ENCODE assay signal across 16 cellular contexts in genomic region chr12:23540572-23540971, GRCh38.
DNase-seq lines count a peak whose midpoint lies in the region; ATAC-seq, FAIRE-seq and TF ChIP-seq lines count a peak whose summit lies in the region.
"Had no signal": no experiment of that assay in that cellular context is flagged by ENCODE, and none has a peak within 500 bp of the region (broad histone marks: within the 10 kb centered on the region; RNA-seq: fewer than 3 reads in every experiment).

No MANE protein-coding gene starts in this region.

- H3K9me3 ChIP-seq in SK-N-MC (ENCODE audit: low read depth, low read length): no peaks in the 10 kb centered on the region
- H3K9me3 ChIP-seq in lower lobe of right lung: no peaks in the 10 kb centered on the region
- H3K9me3 ChIP-seq: BE2C had no signal

- no peak overlapping the region for H3K27ac Mint-ChIP-seq in GM23338
- H3K27ac Mint-ChIP-seq: CD4-positive, alpha-beta memory T cell; HFFc6 had no signal

- H3K4me3 ChIP-seq in GM23338: no peak overlapping the region
- H3K4me3 ChIP-seq in SK-N-MC: no peak overlapping the region; the same call in 1 of the 2 replicates
- no peak overlapping the region for H3K4me3 ChIP-seq in lower lobe of right lung

- H2AFZ ChIP-seq in GM23338: no peak overlapping the region

- H3K27me3 ChIP-seq in GM23338 (ENCODE audit: insufficient read depth) (no peaks in the 10 kb centered on the region), lower lobe of right lung (ENCODE audit: low read depth) (no peaks in the 10 kb centered on the region)
- H3K27me3 ChIP-seq: BE2C had no signal

- DNase-seq in GM23338 (ENCODE audit: low spot score) (peak; percentile 9), SK-N-MC (ENCODE audit: low read depth, low spot score) (peak; percentile 1), left kidney (ENCODE audit: low read depth, low spot score) (peak; percentile 38), lower lobe of right lung (no peak), NCI-H82 treated with DMSO at 0.1 percent for 48 hours (lab: John Stamatoyannopoulos, UW; ENCODE audit: unreplicated experiment) (no peak), midbrain (lab: John Stamatoyannopoulos, UW) (no peak)
- DNase-seq in stimulated activated naive CD4-positive, alpha-beta T cell (lab: John Stamatoyannopoulos, UW): no peak
- DNase-seq: BE2C; CD4-positive, alpha-beta memory T cell; DMS79; HCEC 1CT; HFFc6 had no signal

- H3K9me3 Mint-ChIP-seq in GM23338: no peaks in the 10 kb centered on the region

- no peak overlapping the region for H3K9ac ChIP-seq in SK-N-MC (ENCODE audit: insufficient read length)

- ATAC-seq in GM23338 (no peak), lower lobe of right lung (no peak)

- peak; percentile 98 for FAIRE-seq in endometrium (lab: Jason Lieb, UNC)
- FAIRE-seq: GM12891, H1 had no signal

- TF ChIP-seq CTCF in GM23338 (conservative IDR thresholded peaks at IDR 0.05; ENCODE audit: low read depth in 2 of 2) (no peak), lower lobe of right lung (IDR thresholded peaks at IDR 0.05) (no peak)

- no peaks in the 10 kb centered on the region for H3K36me3 Mint-ChIP-seq in GM23338 (ENCODE audit: low read depth)
- H3K36me3 Mint-ChIP-seq: CD4-positive, alpha-beta memory T cell had no signal

- H4K20me1 ChIP-seq in GM23338 (replicated peaks; ENCODE audit: insufficient read depth): no peaks in the 10 kb centered on the region

- intact Hi-C loops in lower lobe of right lung (cut with DNase I): no loop called here

- H3K4me1 Mint-ChIP-seq in GM23338: peaks cover 6% of the 10 kb centered on the region; the same call in 1 of the 3 replicates
- H3K4me1 Mint-ChIP-seq: CD4-positive, alpha-beta memory T cell had no signal

- no peaks in the 10 kb centered on the region for H3K79me2 ChIP-seq in GM23338 (replicated peaks; ENCODE audit: insufficient read depth)

- no peak overlapping the region for H3K4me2 ChIP-seq in GM23338

- H3K4me3 Mint-ChIP-seq in GM23338: no peak overlapping the region
- H3K4me3 Mint-ChIP-seq: CD4-positive, alpha-beta memory T cell; HFFc6 had no signal

- H3K9me2 ChIP-seq in GM23338 (ENCODE audit: insufficient read depth): 0 out of 2 replicates have a peak, but pooled peaks cover 4% of the 10 kb centered on the region

- H3K36me3 ChIP-seq in GM23338 (ENCODE audit: insufficient read depth) (no peaks in the 10 kb centered on the region), SK-N-MC (ENCODE audit: insufficient read depth, low read length) (no peaks in the 10 kb centered on the region), lower lobe of right lung (peaks cover 8% of the 10 kb centered on the region)
- H3K36me3 ChIP-seq: BE2C had no signal

- no peaks in the 10 kb centered on the region for H3F3A ChIP-seq in GM23338 (replicated peaks; ENCODE audit: low read depth)

- H3K27ac ChIP-seq in GM23338 (ENCODE audit: low read depth) (no peak overlapping the region), SK-N-MC (no peak overlapping the region), lower lobe of right lung (no peak overlapping the region)
- H3K27ac ChIP-seq: C4-2B had no signal

- peaks cover 3% of the 10 kb centered on the region for H3K4me1 ChIP-seq in GM23338 (ENCODE audit: insufficient read depth)
- no peaks in the 10 kb centered on the region for H3K4me1 ChIP-seq in lower lobe of right lung
- H3K4me1 ChIP-seq: BE2C had no signal

- H3K27me3 Mint-ChIP-seq in GM23338 (ENCODE audit: insufficient read depth, low read depth, poor library complexity): no peaks in the 10 kb centered on the region
- H3K27me3 Mint-ChIP-seq: CD4-positive, alpha-beta memory T cell had no signal

TF ChIP-seq in GM23338, 12 proteins besides CTCF, POLR2A, EP300 and RAD21 (continues in another document):
- TF ChIP-seq POLR2AphosphoS5 (IDR thresholded peaks at IDR 0.05; ENCODE audit: low read depth): no peak
- TF ChIP-seq JUNB (IDR thresholded peaks at IDR 0.05; ENCODE audit: unreplicated experiment): no peak
- TF ChIP-seq EZH2 (IDR thresholded peaks at IDR 0.05; ENCODE audit: low read depth, unreplicated experiment): no peak
- TF ChIP-seq ZNF114 (CRISPR knock-in tag; IDR thresholded peaks at IDR 0.05): no peak
- TF ChIP-seq REST (IDR thresholded peaks at IDR 0.05; ENCODE audit: unreplicated experiment): no peak
- TF ChIP-seq NANOG (IDR thresholded peaks at IDR 0.05; ENCODE audit: borderline replicate concordance): no peak
- no peak for TF ChIP-seq ZNF331 (CRISPR knock-in tag; IDR thresholded peaks at IDR 0.05; ENCODE audit: low read depth)
- TF ChIP-seq CREB1 (CRISPR knock-in tag; IDR thresholded peaks at IDR 0.05; ENCODE audit: low read depth): no peak
- TF ChIP-seq ETS1 (IDR thresholded peaks at IDR 0.05): no peak
- TF ChIP-seq EZH2phosphoT487 (IDR thresholded peaks at IDR 0.05; ENCODE audit: unreplicated experiment): no peak

Comparison
In these comparisons a context has a peak if more than half of its experiments do, and no peak if none do; other contexts are left out.
1. DNase-seq: peak in GM23338 (single experiment), SK-N-MC (single experiment) and left kidney (single experiment); none in lower lobe of right lung (single experiment), NCI-H82 treated with DMSO at 0.1 percent for 48 hours (single experiment), stimulated activated naive CD4-positive, alpha-beta T cell (0 of 6) and midbrain (single experiment).